Comparison of ENCODE assay signal across 1 cellular context in the genomic region with DNA sequence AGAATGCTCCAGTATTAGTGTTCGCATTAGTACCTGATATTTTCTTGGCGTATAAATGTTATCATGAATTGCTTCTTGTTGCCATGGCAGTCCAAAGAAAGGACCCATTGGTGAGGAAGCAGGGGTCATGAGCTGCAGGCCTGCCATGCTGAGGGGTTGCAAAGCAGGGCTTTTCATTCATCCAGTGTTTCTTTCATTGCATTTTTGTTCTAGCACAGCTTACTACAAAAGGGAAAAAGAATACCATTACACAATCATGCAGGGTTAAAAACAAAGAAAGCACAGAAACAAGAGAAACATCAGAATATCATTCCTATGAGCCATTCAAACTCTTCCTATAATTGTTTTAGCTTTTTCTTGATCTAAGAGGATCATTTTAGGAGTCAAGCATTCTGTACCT.
TF ChIP-seq lines count a peak whose summit lies in the region.

No MANE protein-coding gene starts in this region.

TF ChIP-seq in GM23338, 12 proteins besides CTCF, POLR2A, EP300 and RAD21 (continued from another document):
- TF ChIP-seq CREB1 (CRISPR knock-in tag; IDR thresholded peaks at IDR 0.05; ENCODE audit: low read depth) (no peak), POLR2AphosphoS5 (IDR thresholded peaks at IDR 0.05; ENCODE audit: low read depth) (no peak), NANOG (IDR thresholded peaks at IDR 0.05; ENCODE audit: borderline replicate concordance) (no peak), EZH2phosphoT487 (IDR thresholded peaks at IDR 0.05; ENCODE audit: unreplicated experiment) (no peak), ZNF331 (CRISPR knock-in tag; IDR thresholded peaks at IDR 0.05; ENCODE audit: low read depth) (no peak)
- TF ChIP-seq, protein P1, sequence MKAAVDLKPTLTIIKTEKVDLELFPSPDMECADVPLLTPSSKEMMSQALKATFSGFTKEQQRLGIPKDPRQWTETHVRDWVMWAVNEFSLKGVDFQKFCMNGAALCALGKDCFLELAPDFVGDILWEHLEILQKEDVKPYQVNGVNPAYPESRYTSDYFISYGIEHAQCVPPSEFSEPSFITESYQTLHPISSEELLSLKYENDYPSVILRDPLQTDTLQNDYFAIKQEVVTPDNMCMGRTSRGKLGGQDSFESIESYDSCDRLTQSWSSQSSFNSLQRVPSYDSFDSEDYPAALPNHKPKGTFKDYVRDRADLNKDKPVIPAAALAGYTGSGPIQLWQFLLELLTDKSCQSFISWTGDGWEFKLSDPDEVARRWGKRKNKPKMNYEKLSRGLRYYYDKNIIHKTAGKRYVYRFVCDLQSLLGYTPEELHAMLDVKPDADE (IDR thresholded peaks at IDR 0.05): no peak
TF ChIP-seq in GM23338: peak in this region for 0.
